Comparison of ENCODE assay signal across 1 cellular context in genomic region chr5:36854402-36855140, GRCh38.
TF ChIP-seq lines count a peak whose summit lies in the region.

No MANE protein-coding gene starts in this region.

TF ChIP-seq in SK-N-SH treated with all-trans-retinoic acid at 6 μM for 48 hours, 23 proteins besides CTCF, POLR2A, EP300 and RAD21 (continued from another document):
- TF ChIP-seq CREB5 (CRISPR knock-in tag; IDR thresholded peaks at IDR 0.05; ENCODE audit: low read depth) (no peak), ZNF565 (CRISPR knock-in tag; conservative IDR thresholded peaks at IDR 0.05; ENCODE audit: low read depth) (no peak), ISL1 (CRISPR knock-in tag; IDR thresholded peaks at IDR 0.05) (no peak), TSHZ2 (CRISPR knock-in tag; IDR thresholded peaks at IDR 0.05) (no peak), RARB (CRISPR knock-in tag; IDR thresholded peaks at IDR 0.05) (no peak), ARNTL (CRISPR knock-in tag; IDR thresholded peaks at IDR 0.05; ENCODE audit: borderline replicate concordance, low read depth) (no peak), ZFP3 (CRISPR knock-in tag; IDR thresholded peaks at IDR 0.05) (no peak), TCF4 (CRISPR knock-in tag; IDR thresholded peaks at IDR 0.05; ENCODE audit: borderline replicate concordance) (no peak), PATZ1 (CRISPR knock-in tag; IDR thresholded peaks at IDR 0.05; ENCODE audit: borderline replicate concordance) (no peak), ZFP30 (CRISPR knock-in tag; IDR thresholded peaks at IDR 0.05) (no peak)
